9 cellular contexts compared by ENCODE assay signal in genomic region chr12:120583478-120584030, GRCh38. TPM values are rescaled to one million over a fixed set of nuclear protein-coding genes. Genes with fewer than 3 reads are reported as not detected.
DNase-seq lines count a peak whose midpoint lies in the region; ATAC-seq, FAIRE-seq and TF ChIP-seq lines count a peak whose summit lies in the region.
"Had no signal": no experiment of that assay in that cellular context is flagged by ENCODE, and none has a peak within 500 bp of the region (broad histone marks: within the 10 kb centered on the region; RNA-seq: fewer than 3 reads in every experiment).

No MANE protein-coding gene starts in this region.

- no peaks in the 10 kb centered on the region for H3K27me3 ChIP-seq in DND-41 (ENCODE audit: insufficient read depth, low read length, poor library complexity)
- peaks cover 16% of the 10 kb centered on the region; the same call in 1 of the 2 replicates for H3K27me3 ChIP-seq in SJSA1 (replicated peaks)
- H3K27me3 ChIP-seq in pancreas, result no peaks in the 10 kb centered on the region
- no peaks in the 10 kb centered on the region for H3K27me3 ChIP-seq in thoracic aorta (replicated peaks; ENCODE audit: insufficient read depth)

- H2AFZ ChIP-seq in DND-41 (ENCODE audit: low read depth, low read length), result peak overlapping the region; percentile 74

- no peak overlapping the region for H3K27ac ChIP-seq in DND-41 (ENCODE audit: low read length)
- no peak overlapping the region for H3K27ac ChIP-seq in SJSA1
- no peak overlapping the region for H3K27ac ChIP-seq in pancreas
- H3K27ac ChIP-seq in thoracic aorta, result no peak overlapping the region
- H3K27ac ChIP-seq: epithelial cell of prostate had no signal

- DNase-seq in DND-41 (peak; percentile 78), M059J (ENCODE audit: low read depth) (peak; percentile 63), SJSA1 (ENCODE audit: low read depth in 1 of 2, low spot score in 2 of 2) (peak; percentile 62 to 69), germinal center (ENCODE audit: low spot score) (peak; percentile 81), pancreas (peak; percentile 47 to 91 (median 73)), thoracic aorta (ENCODE audit: low spot score) (no peak)
- DNase-seq in activated gamma-delta T cell treated with anti-CD3 and anti-CD28 coated beads, Interleukin-2, amount 50 U/mL, for 16 hours (ENCODE audit: low read depth), result peak; percentile 75

- H3K4me1 ChIP-seq in DND-41 (ENCODE audit: insufficient read depth, low read length) (peaks cover 42% of the 10 kb centered on the region), SJSA1 (replicated peaks) (peaks cover 22% of the 10 kb centered on the region), pancreas (peaks cover 6 to 12% (median 6%) of the 10 kb centered on the region in 3 donors), thoracic aorta (ENCODE audit: control insufficient read depth in 1 of 2, low read depth in 2 of 2) (peaks cover 8 to 30% of the 10 kb centered on the region in 2 donors)

- FAIRE-seq in pancreas (lab: Jason Lieb, UNC), result no peak

- peaks cover 12% of the 10 kb centered on the region for H3K36me3 ChIP-seq in DND-41 (ENCODE audit: insufficient read depth, low read length)
- peaks cover 16% of the 10 kb centered on the region for H3K36me3 ChIP-seq in SJSA1
- H3K36me3 ChIP-seq in pancreas, result peaks cover 0 to 14% (median 7%) of the 10 kb centered on the region in 3 donors
- H3K36me3 ChIP-seq in thoracic aorta, result peaks cover 10% of the 10 kb centered on the region

- TF ChIP-seq CTCF in DND-41 (IDR thresholded peaks at IDR 0.05; ENCODE audit: borderline replicate concordance, extremely low read depth, low read length, poor library complexity, severe bottlenecking) (peak; percentile 92), pancreas (IDR thresholded peaks at IDR 0.05) (peak; percentile 71 to 91 (median 84)), thoracic aorta (IDR thresholded peaks at IDR 0.05) (peak; percentile 89)

- peaks cover 14% of the 10 kb centered on the region for H3K79me2 ChIP-seq in DND-41 (ENCODE audit: insufficient read depth, low read length)

- H4K20me1 ChIP-seq in DND-41 (ENCODE audit: insufficient read depth, low read length), result 0 out of 2 replicates have a peak, but pooled peaks cover 5% of the 10 kb centered on the region

- no peak overlapping the region for H3K9ac ChIP-seq in DND-41 (ENCODE audit: low read depth, low read length)

- intact Hi-C loops in pancreas (cut with DNase I), result loop anchor here in 2 of 3 donors (5.0 to 10.0 kb wide), 2 partner anchors 61 to 129 kb away; partner anchors contain the start of genes CABP1 (in 1 of the 2) and UNC119B (in 1 of the 2)

- peak; percentile 25; the same call in 1 of the 3 replicates for ATAC-seq in DND-41 (ENCODE audit: insufficient read depth, low read depth)
- peak in 3 of 4 donors; percentile 24 to 52 (median 47) for ATAC-seq in pancreas
- ATAC-seq in thoracic aorta (ENCODE audit: insufficient number of reproducible peaks, low FRiP score, low read depth), result no peak
- ATAC-seq in GM18498 (IDR thresholded peaks at IDR 0.05; ENCODE audit: unreplicated experiment), result no peak

- H3K4me3 ChIP-seq in DND-41 (ENCODE audit: low read depth in 1 of 2, low read length in 2 of 2) (no peak overlapping the region), SJSA1 (no peak overlapping the region), pancreas (no peak overlapping the region), thoracic aorta (peak overlapping the region; percentile 74)

- H3K9me3 ChIP-seq in DND-41 (ENCODE audit: insufficient read depth, low read length, severe bottlenecking) (no peaks in the 10 kb centered on the region), SJSA1 (replicated peaks) (no peaks in the 10 kb centered on the region), pancreas (no peaks in the 10 kb centered on the region), thoracic aorta (no peaks in the 10 kb centered on the region)

- WGBS in pancreas, 2 donors, result 21 to 22% methylated on average over 20 of the region's 20 CpGs

- H3K4me2 ChIP-seq in DND-41 (ENCODE audit: insufficient read depth, low read length), result peak overlapping the region; percentile 55

RNA-seq across cellular contexts. Expression of gene POP5, which starts 2.4 kb away (rescaled TPM):
- total RNA-seq in M059J (2014; rRNA removed; shearing (Covaris generic)), result 66.2 and 83.0 TPM in 2 replicates
- 44.8 and 49.7 TPM in 2 replicates for total RNA-seq in SJSA1 (2014; rRNA removed; shearing (Covaris generic))
- total RNA-seq in pancreas (10 to 100 TPM; 10.5 to 23.5 (median 14.7) TPM), thoracic aorta (10 to 100 TPM; 22.3 to 42.4 TPM)
- 10 to 100 TPM; 54.4 to 66.7 TPM for polyA plus RNA-seq in pancreas

RNA-seq across cellular contexts. Expression of gene RNF10, which starts 49.4 kb away (rescaled TPM):
- total RNA-seq in M059J (2014; rRNA removed; shearing (Covaris generic)), result 94.1 and 135 TPM in 2 replicates
- 45.3 and 54.7 TPM in 2 replicates for total RNA-seq in SJSA1 (2014; rRNA removed; shearing (Covaris generic))
- total RNA-seq in pancreas, result 100 to 1,000 TPM in 3 of 6 donors, 10 to 100 TPM in 3; 92.5 to 151 (median 98.6) TPM
- polyA plus RNA-seq in pancreas, result 100 to 1,000 TPM; 120 to 127 TPM
- 100 to 1,000 TPM in 1 of 2 donors, 10 to 100 TPM in 1; 98.0 to 165 TPM for total RNA-seq in thoracic aorta

RNA-seq across cellular contexts. Expression of gene COQ5, which starts 54.6 kb away (rescaled TPM):
- 34.4 and 39.3 TPM in 2 replicates for total RNA-seq in M059J (2014; rRNA removed; shearing (Covaris generic))
- total RNA-seq in SJSA1 (2014; rRNA removed; shearing (Covaris generic)), result 42.3 and 47.8 TPM in 2 replicates
- total RNA-seq in pancreas, result 10 to 100 TPM in 5 of 6 donors, 1 to 10 TPM in 1; 7.2 to 16.1 (median 11.6) TPM
- polyA plus RNA-seq in pancreas, result 10 to 100 TPM; 17.0 to 24.3 TPM
- 10 to 100 TPM; 16.5 to 38.0 TPM for total RNA-seq in thoracic aorta

RNA-seq across cellular contexts. Expression of gene CABP1, which starts 56.9 kb away (rescaled TPM):
- total RNA-seq in M059J (2014; rRNA removed; shearing (Covaris generic)), result not detected in 2 replicates
- total RNA-seq in SJSA1 (2014; rRNA removed; shearing (Covaris generic)), result not detected in 2 replicates
- total RNA-seq in pancreas (under 1 TPM; 0.12 to 0.87 (median 0.46) TPM), thoracic aorta (1 to 10 TPM in 1 of 2 donors, not detected in 1; 1.4 TPM)
- polyA plus RNA-seq in pancreas, result 1 to 10 TPM; 3.3 to 5.7 TPM

Comparison
In these comparisons a context has a peak if more than half of its experiments do, and no peak if none do; other contexts are left out.
1. ATAC-seq: peak in DND-41 (single experiment) and pancreas (3 of 4); none in thoracic aorta (single experiment) and GM18498 (single experiment).
2. Peak in every context shown above with its lines, with median percentiles within 50 percentile points of each other: CTCF ChIP-seq.